Comparison of ENCODE assay signal across 8 cellular contexts in genomic region chr5:157732130-157732783, GRCh38. TPM values are rescaled to one million over a fixed set of nuclear protein-coding genes. Genes with fewer than 3 reads are reported as not detected.
DNase-seq lines count a peak whose midpoint lies in the region; ATAC-seq and TF ChIP-seq lines count a peak whose summit lies in the region.

No MANE protein-coding gene starts in this region.

- no peak overlapping the region for H3K4ac ChIP-seq in mesendoderm (ENCODE audit: low read depth, low read length)

- peaks cover 2% of the 10 kb centered on the region for H3K79me1 ChIP-seq in mesendoderm (ENCODE audit: low read length)

- H3K27me3 Mint-ChIP-seq in activated naive CD8-positive, alpha-beta T cell treated with anti-CD3 and anti-CD28 coated beads, Interleukin-2, amount 50 U/mL, for 24 hours = no peaks in the 10 kb centered on the region
- H3K27me3 Mint-ChIP-seq in type B pancreatic cell = no peaks in the 10 kb centered on the region

- H3K27me3 ChIP-seq in heart left ventricle = no peaks in the 10 kb centered on the region
- no peaks in the 10 kb centered on the region for H3K27me3 ChIP-seq in mesendoderm (ENCODE audit: insufficient read depth, low read length, poor library complexity)

- H3K4me1 ChIP-seq in heart left ventricle (peaks cover 0 to 10% (median 5%) of the 10 kb centered on the region in 12 donors), mesendoderm (ENCODE audit: control insufficient read depth, low read depth, low read length) (no peaks in the 10 kb centered on the region)

- peaks cover 21% of the 10 kb centered on the region for H3K36me3 Mint-ChIP-seq in activated naive CD8-positive, alpha-beta T cell treated with anti-CD3 and anti-CD28 coated beads, Interleukin-2, amount 50 U/mL, for 24 hours (ENCODE audit: low read depth)
- peaks cover 4% of the 10 kb centered on the region for H3K36me3 Mint-ChIP-seq in type B pancreatic cell

- H3K9me3 Mint-ChIP-seq in activated naive CD8-positive, alpha-beta T cell treated with anti-CD3 and anti-CD28 coated beads, Interleukin-2, amount 50 U/mL, for 24 hours = no peaks in the 10 kb centered on the region
- no peaks in the 10 kb centered on the region for H3K9me3 Mint-ChIP-seq in type B pancreatic cell

- H2BK120ac ChIP-seq in mesendoderm (ENCODE audit: low read depth, low read length) = no peak overlapping the region

- ATAC-seq in heart left ventricle = no peak
- ATAC-seq in left ventricle myocardium superior = no peak
- ATAC-seq in activated naive CD8-positive, alpha-beta T cell treated with anti-CD3 and anti-CD28 coated beads, Interleukin-2, amount 50 U/mL, for 24 hours = no peak

- peak overlapping the region; percentile 94 for H3K4me3 Mint-ChIP-seq in activated naive CD8-positive, alpha-beta T cell treated with anti-CD3 and anti-CD28 coated beads, Interleukin-2, amount 50 U/mL, for 24 hours
- H3K4me3 Mint-ChIP-seq in type B pancreatic cell = peak overlapping the region; percentile 99

- no peak overlapping the region for H4K8ac ChIP-seq in mesendoderm (ENCODE audit: low read depth, low read length)

- peak overlapping the region; percentile 37 for H3K4me2 ChIP-seq in mesendoderm (ENCODE audit: low read length)

- H3K79me2 ChIP-seq in mesendoderm (ENCODE audit: control insufficient read depth, insufficient read depth, low read length) = no peaks in the 10 kb centered on the region

- intact Hi-C loops in heart left ventricle (cut with DNase I) (no loop called here), left ventricle myocardium superior (cut with micrococcal nuclease) (no loop called here)

- no peak overlapping the region for H3K18ac ChIP-seq in mesendoderm (ENCODE audit: low read length)

- WGBS in heart left ventricle, 4 donors = 94 to 96% (median 95%) methylated on average over 5 of the region's 5 CpGs
- WGBS in mesendoderm (ENCODE audit: extremely low coverage, insufficient coverage, low lambda C conversion rate) = no CpG with 5 or more reads among the region's 5 CpGs

- TF ChIP-seq POLR2A in heart left ventricle (IDR thresholded peaks at IDR 0.05) = no peak

- no peak overlapping the region for H2BK15ac ChIP-seq in mesendoderm (replicated peaks; ENCODE audit: low read depth)

- no peak for DNase-seq in heart left ventricle
- DNase-seq in left ventricle myocardium superior = no peak
- DNase-seq in activated naive CD8-positive, alpha-beta T cell treated with anti-CD3 and anti-CD28 coated beads, Interleukin-2, amount 50 U/mL, for 24 hours = no peak
- no peak for DNase-seq in mesendoderm
- no peak for DNase-seq in type B pancreatic cell (ENCODE audit: extremely low spot score, unreplicated experiment)
- DNase-seq in RKO (ENCODE audit: low spot score) = no peak
- no peak for DNase-seq in amygdala (lab: John Stamatoyannopoulos, UW)
- no peak for DNase-seq in NCI-H2081 treated with DMSO at 0.1 percent for 48 hours (lab: John Stamatoyannopoulos, UW)

- no peaks in the 10 kb centered on the region for H3K9me3 ChIP-seq in heart left ventricle

- H3K36me3 ChIP-seq in heart left ventricle (peaks cover 0 to 45% (median 36%) of the 10 kb centered on the region in 9 donors), mesendoderm (ENCODE audit: control insufficient read depth, insufficient read depth, low read length) (no peaks in the 10 kb centered on the region)

- H3K27ac Mint-ChIP-seq in activated naive CD8-positive, alpha-beta T cell treated with anti-CD3 and anti-CD28 coated beads, Interleukin-2, amount 50 U/mL, for 24 hours = peak overlapping the region; percentile 99
- peak overlapping the region; percentile 99 for H3K27ac Mint-ChIP-seq in type B pancreatic cell

- TF ChIP-seq CTCF in heart left ventricle (IDR thresholded peaks at IDR 0.05) (no peak), type B pancreatic cell (conservative IDR thresholded peaks at IDR 0.05) (no peak)

- no peak overlapping the region for H2AK5ac ChIP-seq in mesendoderm (ENCODE audit: low read length)

- H3K56ac ChIP-seq in mesendoderm (ENCODE audit: low read length) = no peak overlapping the region

- H3K4me1 Mint-ChIP-seq in activated naive CD8-positive, alpha-beta T cell treated with anti-CD3 and anti-CD28 coated beads, Interleukin-2, amount 50 U/mL, for 24 hours = peaks cover 33% of the 10 kb centered on the region
- H3K4me1 Mint-ChIP-seq in type B pancreatic cell (ENCODE audit: unreplicated experiment) = peaks cover 16% of the 10 kb centered on the region

- peak overlapping the region in 10 of 12 donors; percentile 66 to 92 (median 76) for H3K4me3 ChIP-seq in heart left ventricle
- no peak overlapping the region for H3K4me3 ChIP-seq in mesendoderm (ENCODE audit: low read length)

- H3K9ac ChIP-seq in mesendoderm (ENCODE audit: low read length) = no peak overlapping the region

- H4K5ac ChIP-seq in mesendoderm (ENCODE audit: low read length) = no peak overlapping the region

- H2BK5ac ChIP-seq in mesendoderm (ENCODE audit: low read length) = no peak overlapping the region

- H3K27ac ChIP-seq in heart left ventricle (peak overlapping the region in 2 of 12 donors; percentile 90 to 92), mesendoderm (ENCODE audit: low read depth, low read length) (no peak overlapping the region)

- H3K23ac ChIP-seq in mesendoderm (ENCODE audit: low read length) = no peak overlapping the region

RNA-seq across cellular contexts. Expression of gene THG1L, which starts 1.0 kb away (rescaled TPM):
- total RNA-seq in heart left ventricle (1 to 10 TPM; 3.7 to 8.5 (median 5.0) TPM), left ventricle myocardium superior (5.3 TPM), type B pancreatic cell (ENCODE audit: low replicate concordance) (9.9 and 13.6 TPM in 2 replicates)
- polyA plus RNA-seq in heart left ventricle = 1 to 10 TPM; 5.4 to 7.5 TPM
- polyA plus RNA-seq in mesendoderm (2013, experiment 1 of 2) = 13.7 TPM
- polyA plus RNA-seq in mesendoderm (2013, experiment 2 of 2) = 12.8 TPM

RNA-seq across cellular contexts. Expression of gene LSM11, which starts 11.3 kb away (rescaled TPM):
- total RNA-seq in heart left ventricle (1 to 10 TPM in 8 of 9 donors, under 1 TPM in 1; 0.97 to 3.1 (median 1.9) TPM), left ventricle myocardium superior (1.7 TPM), type B pancreatic cell (ENCODE audit: low replicate concordance) (3.6 and 7.1 TPM in 2 replicates)
- polyA plus RNA-seq in heart left ventricle = 1 to 10 TPM in 1 of 2 donors, under 1 TPM in 1; 0.42 to 2.9 TPM
- polyA plus RNA-seq in mesendoderm (2013, experiment 1 of 2) = 1.5 TPM
- 1.5 TPM for polyA plus RNA-seq in mesendoderm (2013, experiment 2 of 2)
